3 cellular contexts compared by ENCODE assay signal in the genomic region with DNA sequence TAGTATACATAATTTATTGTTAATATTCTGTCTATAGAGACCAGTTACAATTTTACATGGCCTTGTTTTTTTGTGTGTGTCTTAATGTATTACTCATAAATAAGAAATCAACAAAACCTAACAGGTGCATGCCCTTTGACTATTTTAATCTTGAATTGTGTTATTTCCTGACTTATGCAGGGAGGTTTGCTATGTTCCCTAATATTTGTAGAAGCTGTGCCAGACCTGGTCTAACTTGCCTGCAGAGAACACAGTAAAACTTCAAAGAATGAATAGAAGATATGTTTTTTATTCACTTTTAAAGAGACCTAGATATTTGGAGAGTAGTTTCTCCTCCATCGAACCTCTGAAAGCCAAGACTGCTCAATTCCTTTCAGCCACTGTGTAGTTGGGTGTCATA.
"Had no signal": no experiment of that assay in that cellular context is flagged by ENCODE, and none has a peak within 500 bp of the region (broad histone marks: within the 10 kb centered on the region; RNA-seq: fewer than 3 reads in every experiment).

No MANE protein-coding gene starts in this region.

- ATAC-seq: GM12878 had no signal

- DNase-seq: GDM1, GF-D8 had no signal

- H3K4me3 ChIP-seq: GM12878 had no signal
